30 cellular contexts compared by ENCODE assay signal in genomic region chr1:203121186-203122015, GRCh38. TPM values are rescaled to one million over a fixed set of nuclear protein-coding genes. Genes with fewer than 3 reads are reported as not detected.
A peak's percentile ranks its signal among the peaks of the same experiment; 100 is the strongest.
DNase-seq lines count a peak whose midpoint lies in the region; ATAC-seq, FAIRE-seq and TF ChIP-seq lines count a peak whose summit lies in the region.
"Had no signal": no experiment of that assay in that cellular context is flagged by ENCODE, and none has a peak within 500 bp of the region (broad histone marks: within the 10 kb centered on the region; RNA-seq: fewer than 3 reads in every experiment).

No MANE protein-coding gene starts in this region.

- no peak for TF ChIP-seq CTCF in activated CD8-positive, alpha-beta T cell treated with anti-CD3 and anti-CD28 coated beads for 36 hours (IDR thresholded peaks at IDR 0.05)
- TF ChIP-seq CTCF in K562 (IDR thresholded peaks at IDR 0.05 in 2 of 3, conservative IDR thresholded peaks at IDR 0.05 in 1 of 3; ENCODE audit: insufficient read depth in 2 of 3, low read depth in 1 of 3, low read length in 3 of 3) = no peak
- TF ChIP-seq CTCF in osteocyte (IDR thresholded peaks at IDR 0.05) = no peak

- H3K4me1 ChIP-seq in K562 (replicated peaks in 1 of 2; ENCODE audit: control insufficient read depth in 2 of 2, insufficient read depth in 2 of 2, low read length in 2 of 2) = peaks cover 0 to 5% of the 10 kb centered on the region in 2 experiments; a peak in 1 of 5 replicates

- DNase-seq in activated CD8-positive, alpha-beta T cell treated with anti-CD3 and anti-CD28 coated beads, Interleukin-2, amount 10 ng/mL, durations not matched to agents 7 days and 5 days = no peak
- no peak for DNase-seq in activated CD8-positive, alpha-beta T cell treated with anti-CD3 and anti-CD28 coated beads for 36 hours
- peak; percentile 72 for DNase-seq in MV-4-11 (lab: John Stamatoyannopoulos, UW)
- DNase-seq in K562 (ENCODE audit: extremely low read depth in 1 of 4, low spot score in 3 of 4) = no peak
- peak; percentile 69 for DNase-seq in osteocyte (ENCODE audit: extremely low spot score, unreplicated experiment)
- DNase-seq: activated B cell treated with CpG ODN at 0.5 μM for 24 hours; BE2C; IMR-90; left colon; midbrain; MM.1S; NCI-H1694 treated with DMSO at 0.1 percent for 48 hours; PC-3; psoas muscle; SHP77 treated with DMSO at 0.1 percent for 48 hours; small intestine; stimulated activated CD4-positive, alpha-beta T cell treated with anti-CD3 and anti-CD28 coated beads, Interleukin-4, amount 100 ng/mL, for 4 hours had no signal

- POLR2A ChIA-PET in activated CD8-positive, alpha-beta T cell treated with anti-CD3 and anti-CD28 coated beads, Interleukin-2, amount 10 ng/mL, durations not matched to agents 7 days and 5 days (lab: Charles Lee) = interaction anchor here (0.7 to 1.1 kb wide), 2 partner anchors 9 to 730 kb away, joined by 3 to 4 read pairs; no protein-coding TSS in a partner anchor
- POLR2A ChIA-PET in activated CD8-positive, alpha-beta T cell treated with anti-CD3 and anti-CD28 coated beads for 36 hours (lab: Charles Lee) = no interaction called here
- POLR2A ChIA-PET in K562 (lab: Yijun Ruan, JAX) = interaction anchor here (0.5 to 0.7 kb wide), 3 partner anchors 12 to 372 kb away, joined by 3 to 4 read pairs (median 3); no protein-coding TSS in a partner anchor

- H3K9ac ChIP-seq in K562 (ENCODE audit: insufficient read depth in 1 of 2, low read depth in 2 of 2, low read length in 2 of 2) = 0 out of 4 replicates have a peak overlapping the region, but pooled peaks of 1 of the 2 experiments have one; percentile 2
- H3K9ac ChIP-seq: neural progenitor cell had no signal

- intact Hi-C loops in activated CD8-positive, alpha-beta T cell treated with anti-CD3 and anti-CD28 coated beads for 36 hours (cut with micrococcal nuclease) = no loop called here
- intact Hi-C loops in K562 (cut with micrococcal nuclease) = no loop called here

- H3K79me2 ChIP-seq in K562 (ENCODE audit: control insufficient read depth, insufficient read depth, low read length) = no peaks in the 10 kb centered on the region

- H3K27ac Mint-ChIP-seq in activated CD8-positive, alpha-beta T cell treated with anti-CD3 and anti-CD28 coated beads, Interleukin-2, amount 10 ng/mL, durations not matched to agents 7 days and 5 days = no peak overlapping the region
- no peak overlapping the region for H3K27ac Mint-ChIP-seq in activated CD8-positive, alpha-beta T cell treated with anti-CD3 and anti-CD28 coated beads for 36 hours
- no peak overlapping the region for H3K27ac Mint-ChIP-seq in osteocyte (ENCODE audit: unreplicated experiment)
- H3K27ac Mint-ChIP-seq: activated B cell treated with CpG ODN at 0.5 μM for 24 hours; activated naive CD8-positive, alpha-beta T cell; activated T-helper 1 cell treated with anti-CD3 and anti-CD28 coated beads, Interleukin-12 subunit alpha, Interleukin-12 subunit beta, Interleukin-2, Interleukin-4 antibody, amounts not matched to agents 30 ng/mL and 10 ng/mL and 1 ng/mL, durations not matched to agents 14 hours and 24 hours and 36 hours; neural progenitor cell; T-helper 1 cell treated with Interleukin-12 subunit alpha and Interleukin-12 subunit beta and Interleukin-4 antibody, amounts not matched to agents 30 μg/mL and 1 μg/mL, for 36 hours had no signal

- H3K27me3 ChIP-seq in K562 (ENCODE audit: control insufficient read depth in 2 of 2, insufficient read depth in 2 of 2, low read length in 2 of 2) = peaks cover 3 to 61% of the 10 kb centered on the region in 2 experiments; a peak in 3 of 5 replicates
- H3K27me3 ChIP-seq: BE2C had no signal

- no peaks in the 10 kb centered on the region for H3K36me3 Mint-ChIP-seq in activated CD8-positive, alpha-beta T cell treated with anti-CD3 and anti-CD28 coated beads, Interleukin-2, amount 10 ng/mL, durations not matched to agents 7 days and 5 days (ENCODE audit: low read depth)
- H3K36me3 Mint-ChIP-seq in activated CD8-positive, alpha-beta T cell treated with anti-CD3 and anti-CD28 coated beads for 36 hours (ENCODE audit: low read depth) = no peaks in the 10 kb centered on the region
- no peaks in the 10 kb centered on the region for H3K36me3 Mint-ChIP-seq in osteocyte (ENCODE audit: unreplicated experiment)
- H3K36me3 Mint-ChIP-seq: activated naive CD8-positive, alpha-beta T cell; neural progenitor cell had no signal

- no peak for TF ChIP-seq EP300 in K562 (IDR thresholded peaks at IDR 0.05; ENCODE audit: low read length)

- no peaks in the 10 kb centered on the region for H3K9me1 ChIP-seq in K562 (ENCODE audit: control insufficient read depth, insufficient read depth, low read length)

- no TSS peak for BruUV-seq in K562 (replicated peaks; lab: Mats Ljungman, UMichigan)

- H3K9me3 ChIP-seq in K562 (replicated peaks; ENCODE audit: control insufficient read depth, insufficient read depth, low read depth, low read length) = no peaks in the 10 kb centered on the region
- H3K9me3 ChIP-seq: BE2C, psoas muscle had no signal

- no peaks in the 10 kb centered on the region for H3K36me3 ChIP-seq in K562 (ENCODE audit: control insufficient read depth, insufficient read depth, low read length)
- H3K36me3 ChIP-seq: BE2C, neural progenitor cell had no signal

- TF ChIP-seq RAD21 in K562 (CRISPR knock-in tag; conservative IDR thresholded peaks at IDR 0.05 in 1 of 2, IDR thresholded peaks at IDR 0.05 in 1 of 2) = no peak

- in situ Hi-C loops in K562 (cut with MboI) = no loop called here

- TF ChIP-seq POLR2A in K562 (conservative IDR thresholded peaks at IDR 0.05) = no peak

- H3K9me3 Mint-ChIP-seq in activated CD8-positive, alpha-beta T cell treated with anti-CD3 and anti-CD28 coated beads, Interleukin-2, amount 10 ng/mL, durations not matched to agents 7 days and 5 days (ENCODE audit: insufficient read depth) = no peaks in the 10 kb centered on the region
- no peaks in the 10 kb centered on the region for H3K9me3 Mint-ChIP-seq in activated CD8-positive, alpha-beta T cell treated with anti-CD3 and anti-CD28 coated beads for 36 hours
- no peaks in the 10 kb centered on the region for H3K9me3 Mint-ChIP-seq in osteocyte (ENCODE audit: unreplicated experiment)
- H3K9me3 Mint-ChIP-seq: activated B cell treated with CpG ODN at 0.5 μM for 24 hours; activated T-helper 1 cell treated with anti-CD3 and anti-CD28 coated beads, Interleukin-12 subunit alpha, Interleukin-12 subunit beta, Interleukin-2, Interleukin-4 antibody, amounts not matched to agents 30 ng/mL and 10 ng/mL and 1 ng/mL, durations not matched to agents 14 hours and 24 hours and 36 hours; neural progenitor cell; T-helper 1 cell treated with Interleukin-12 subunit alpha and Interleukin-12 subunit beta and Interleukin-4 antibody, amounts not matched to agents 30 μg/mL and 1 μg/mL, for 36 hours had no signal

- peak; percentile 23 for ATAC-seq in activated CD8-positive, alpha-beta T cell treated with anti-CD3 and anti-CD28 coated beads, Interleukin-2, amount 10 ng/mL, durations not matched to agents 7 days and 5 days
- no peak for ATAC-seq in activated CD8-positive, alpha-beta T cell treated with anti-CD3 and anti-CD28 coated beads for 36 hours
- ATAC-seq in K562 = no peak
- no peak for ATAC-seq in GM21526 (IDR thresholded peaks at IDR 0.05; ENCODE audit: low FRiP score, unreplicated experiment)
- no peak for ATAC-seq in HG02623 (IDR thresholded peaks at IDR 0.05; ENCODE audit: unreplicated experiment)
- no peak for ATAC-seq in GM18873 (IDR thresholded peaks at IDR 0.05; ENCODE audit: low FRiP score, unreplicated experiment)
- ATAC-seq: left colon, PC-3, psoas muscle had no signal

- H2AFZ ChIP-seq in K562 (ENCODE audit: low read depth, low read length) = no peak overlapping the region
- H2AFZ ChIP-seq: neural progenitor cell had no signal

- WGBS in K562 (ENCODE audit: insufficient coverage, low coverage, missing lambda C conversion rate) = 0% methylated on average over 11 of the region's 11 CpGs

- CTCF ChIA-PET in activated CD8-positive, alpha-beta T cell treated with anti-CD3 and anti-CD28 coated beads, Interleukin-2, amount 10 ng/mL, durations not matched to agents 7 days and 5 days (lab: Charles Lee) = interaction anchor here (0.8 to 1.2 kb wide), 3 partner anchors 51 to 147 kb away, joined by 3 to 6 read pairs (median 4); no protein-coding TSS in a partner anchor
- CTCF ChIA-PET in activated CD8-positive, alpha-beta T cell treated with anti-CD3 and anti-CD28 coated beads for 36 hours (lab: Charles Lee) = interaction anchor here (0.8 to 1.7 kb wide), 4 partner anchors 51 to 146 kb away, joined by 3 to 7 read pairs (median 4); no protein-coding TSS in a partner anchor
- CTCF ChIA-PET in K562 (lab: Yijun Ruan, JAX; ENCODE audit: low intra/inter-chr PET ratio) = no interaction called here

- no peak for FAIRE-seq in K562 (lab: Jason Lieb, UNC)
- FAIRE-seq: small intestine had no signal

- H4K20me1 ChIP-seq in K562 (replicated peaks; ENCODE audit: control insufficient read depth, insufficient read depth, low read length) = peaks cover 11% of the 10 kb centered on the region

- no peak overlapping the region for H3K4me2 ChIP-seq in K562 (ENCODE audit: insufficient read depth, low read length)
- H3K4me2 ChIP-seq: neural progenitor cell had no signal

- no peak overlapping the region for H3K27ac ChIP-seq in K562 (ENCODE audit: extremely low read depth, low read depth, low read length)
- H3K27ac ChIP-seq: HL-60, neural progenitor cell, psoas muscle had no signal

- no peak overlapping the region for H3K4me3 ChIP-seq in K562
- H3K4me3 ChIP-seq: neural progenitor cell, psoas muscle had no signal

- peaks cover 16% of the 10 kb centered on the region for H3K4me1 Mint-ChIP-seq in activated CD8-positive, alpha-beta T cell treated with anti-CD3 and anti-CD28 coated beads, Interleukin-2, amount 10 ng/mL, durations not matched to agents 7 days and 5 days (ENCODE audit: low read depth)
- no peaks in the 10 kb centered on the region for H3K4me1 Mint-ChIP-seq in activated CD8-positive, alpha-beta T cell treated with anti-CD3 and anti-CD28 coated beads for 36 hours (ENCODE audit: low read depth)
- no peaks in the 10 kb centered on the region for H3K4me1 Mint-ChIP-seq in osteocyte (ENCODE audit: unreplicated experiment)

- no peak overlapping the region for H3K4me3 Mint-ChIP-seq in activated CD8-positive, alpha-beta T cell treated with anti-CD3 and anti-CD28 coated beads, Interleukin-2, amount 10 ng/mL, durations not matched to agents 7 days and 5 days
- no peak overlapping the region for H3K4me3 Mint-ChIP-seq in activated CD8-positive, alpha-beta T cell treated with anti-CD3 and anti-CD28 coated beads for 36 hours
- no peak overlapping the region for H3K4me3 Mint-ChIP-seq in osteocyte (ENCODE audit: unreplicated experiment)
- H3K4me3 Mint-ChIP-seq: activated B cell treated with CpG ODN at 0.5 μM for 24 hours; activated naive CD8-positive, alpha-beta T cell; activated T-helper 1 cell treated with anti-CD3 and anti-CD28 coated beads, Interleukin-12 subunit alpha, Interleukin-12 subunit beta, Interleukin-2, Interleukin-4 antibody, amounts not matched to agents 30 ng/mL and 10 ng/mL and 1 ng/mL, durations not matched to agents 14 hours and 24 hours and 36 hours; neural progenitor cell; T-helper 1 cell treated with Interleukin-12 subunit alpha and Interleukin-12 subunit beta and Interleukin-4 antibody, amounts not matched to agents 30 μg/mL and 1 μg/mL, for 36 hours had no signal

- H3K27me3 Mint-ChIP-seq in activated CD8-positive, alpha-beta T cell treated with anti-CD3 and anti-CD28 coated beads, Interleukin-2, amount 10 ng/mL, durations not matched to agents 7 days and 5 days (ENCODE audit: low read depth) = peaks cover 57% of the 10 kb centered on the region
- H3K27me3 Mint-ChIP-seq in activated CD8-positive, alpha-beta T cell treated with anti-CD3 and anti-CD28 coated beads for 36 hours = peaks cover 41% of the 10 kb centered on the region
- peaks cover 91% of the 10 kb centered on the region for H3K27me3 Mint-ChIP-seq in osteocyte (ENCODE audit: unreplicated experiment)

RNA-seq across cellular contexts. Expression of gene ADORA1, which starts 6.1 kb away (rescaled TPM):
- not detected for total RNA-seq in activated CD8-positive, alpha-beta T cell treated with anti-CD3 and anti-CD28 coated beads, Interleukin-2, amount 10 ng/mL, durations not matched to agents 7 days and 5 days
- not detected for total RNA-seq in activated CD8-positive, alpha-beta T cell treated with anti-CD3 and anti-CD28 coated beads for 36 hours
- not detected in 2 replicates for total RNA-seq in K562 (2011; cell fraction: chromatin; rRNA removed; ENCODE audit: low replicate concordance)
- not detected in 2 replicates for total RNA-seq in K562 (2011; cell fraction: nucleolus; rRNA removed)
- not detected in 2 replicates for total RNA-seq in K562 (2011; cell fraction: nucleoplasm; rRNA removed)
- not detected in 2 replicates for total RNA-seq in K562 (2014; rRNA removed)
- not detected in 2 replicates for total RNA-seq in K562 (2014; rRNA removed; fragmentation: Illumina TruSeq; extraction: Trizol)
- total RNA-seq in K562 (2015; rRNA removed; fragmentation: Illumina TruSeq; extraction: Trizol) = not detected in 2 replicates
- total RNA-seq in K562 (2021) = not detected in 2 replicates
- not detected in 2 replicates for polyA plus RNA-seq in K562 (2011; rRNA removed)
- polyA plus RNA-seq in K562 (2011; cell fraction: cytosol; rRNA removed) = not detected in 2 replicates
- polyA plus RNA-seq in K562 (2011; cell fraction: nucleus; rRNA removed) = not detected in 2 replicates
- polyA plus RNA-seq in K562 (2012) = 0.12 TPM in 1 of 2 replicates, not detected in the other
- polyA plus RNA-seq in K562 (2014; fragmentation: Illumina TruSeq; extraction: Trizol) = not detected in 2 replicates
- polyA plus RNA-seq in K562 (2014; fragmentation: Nextera tagmentation; extraction: Ambion mirVana) = not detected
- polyA plus RNA-seq in K562 (2014; rRNA removed) = not detected in 2 replicates
- polyA minus RNA-seq in K562 (2011; rRNA and poly(A)+ RNA removed) = not detected in 2 replicates
- not detected in 2 replicates for polyA minus RNA-seq in K562 (2011; cell fraction: cytosol; rRNA and poly(A)+ RNA removed)
- not detected in 2 replicates for polyA minus RNA-seq in K562 (2011; cell fraction: nucleus; rRNA and poly(A)+ RNA removed)
- total RNA-seq in osteocyte = 0.21 and 0.26 TPM in 2 replicates
- total RNA-seq: activated B cell treated with CpG ODN at 0.5 μM for 24 hours; activated CD8-positive, alpha-beta memory T cell treated with anti-CD3 and anti-CD28 coated beads for 36 hours; activated T-helper 1 cell treated with anti-CD3 and anti-CD28 coated beads, Interleukin-12 subunit alpha, Interleukin-12 subunit beta, Interleukin-2, Interleukin-4 antibody, amounts not matched to agents 30 ng/mL and 10 ng/mL and 1 ng/mL, durations not matched to agents 14 hours and 24 hours and 36 hours; glomerular endothelial cell had no signal

RNA-seq across cellular contexts. Expression of gene MYOG, which starts 35.6 kb away (rescaled TPM):
- total RNA-seq in activated CD8-positive, alpha-beta T cell treated with anti-CD3 and anti-CD28 coated beads, Interleukin-2, amount 10 ng/mL, durations not matched to agents 7 days and 5 days = not detected
- not detected for total RNA-seq in activated CD8-positive, alpha-beta T cell treated with anti-CD3 and anti-CD28 coated beads for 36 hours
- total RNA-seq in K562 (2011; cell fraction: chromatin; rRNA removed; ENCODE audit: low replicate concordance) = not detected in 2 replicates
- total RNA-seq in K562 (2011; cell fraction: nucleolus; rRNA removed) = not detected in 2 replicates
- total RNA-seq in K562 (2011; cell fraction: nucleoplasm; rRNA removed) = not detected in 2 replicates
- total RNA-seq in K562 (2014; rRNA removed) = not detected in 2 replicates
- not detected in 2 replicates for total RNA-seq in K562 (2014; rRNA removed; fragmentation: Illumina TruSeq; extraction: Trizol)
- not detected in 2 replicates for total RNA-seq in K562 (2015; rRNA removed; fragmentation: Illumina TruSeq; extraction: Trizol)
- total RNA-seq in K562 (2021) = not detected in 2 replicates
- polyA plus RNA-seq in K562 (2011; rRNA removed) = not detected in 2 replicates
- polyA plus RNA-seq in K562 (2011; cell fraction: cytosol; rRNA removed) = not detected in 2 replicates
- not detected in 2 replicates for polyA plus RNA-seq in K562 (2011; cell fraction: nucleus; rRNA removed)
- not detected in 2 replicates for polyA plus RNA-seq in K562 (2012)
- not detected in 2 replicates for polyA plus RNA-seq in K562 (2014; fragmentation: Illumina TruSeq; extraction: Trizol)
- not detected for polyA plus RNA-seq in K562 (2014; fragmentation: Nextera tagmentation; extraction: Ambion mirVana)
- polyA plus RNA-seq in K562 (2014; rRNA removed) = not detected in 2 replicates
- polyA minus RNA-seq in K562 (2011; rRNA and poly(A)+ RNA removed) = not detected in 2 replicates
- not detected in 2 replicates for polyA minus RNA-seq in K562 (2011; cell fraction: cytosol; rRNA and poly(A)+ RNA removed)
- polyA minus RNA-seq in K562 (2011; cell fraction: nucleus; rRNA and poly(A)+ RNA removed) = not detected in 2 replicates
- total RNA-seq in osteocyte = not detected in 2 replicates
- total RNA-seq: A172; activated B cell treated with CpG ODN at 0.5 μM for 24 hours; activated CD8-positive, alpha-beta memory T cell treated with anti-CD3 and anti-CD28 coated beads for 36 hours; activated T-helper 1 cell treated with anti-CD3 and anti-CD28 coated beads, Interleukin-12 subunit alpha, Interleukin-12 subunit beta, Interleukin-2, Interleukin-4 antibody, amounts not matched to agents 30 ng/mL and 10 ng/mL and 1 ng/mL, durations not matched to agents 14 hours and 24 hours and 36 hours; fibroblast of lung; glomerular endothelial cell; IMR-90; left colon; PC-3; ureter had no signal
- polyA plus RNA-seq: fibroblast of lung, IMR-90, small intestine had no signal

RNA-seq across cellular contexts. Expression of gene MYBPH, which starts 54.2 kb away (rescaled TPM):
- not detected for total RNA-seq in activated CD8-positive, alpha-beta T cell treated with anti-CD3 and anti-CD28 coated beads, Interleukin-2, amount 10 ng/mL, durations not matched to agents 7 days and 5 days
- not detected for total RNA-seq in activated CD8-positive, alpha-beta T cell treated with anti-CD3 and anti-CD28 coated beads for 36 hours
- total RNA-seq in K562 (2011; cell fraction: chromatin; rRNA removed; ENCODE audit: low replicate concordance) = not detected in 2 replicates
- not detected in 2 replicates for total RNA-seq in K562 (2011; cell fraction: nucleolus; rRNA removed)
- not detected in 2 replicates for total RNA-seq in K562 (2011; cell fraction: nucleoplasm; rRNA removed)
- not detected in 2 replicates for total RNA-seq in K562 (2014; rRNA removed)
- not detected in 2 replicates for total RNA-seq in K562 (2014; rRNA removed; fragmentation: Illumina TruSeq; extraction: Trizol)
- total RNA-seq in K562 (2015; rRNA removed; fragmentation: Illumina TruSeq; extraction: Trizol) = not detected in 2 replicates
- not detected in 2 replicates for total RNA-seq in K562 (2021)
- not detected in 2 replicates for polyA plus RNA-seq in K562 (2011; rRNA removed)
- not detected in 2 replicates for polyA plus RNA-seq in K562 (2011; cell fraction: cytosol; rRNA removed)
- not detected in 2 replicates for polyA plus RNA-seq in K562 (2011; cell fraction: nucleus; rRNA removed)
- not detected in 2 replicates for polyA plus RNA-seq in K562 (2012)
- not detected in 2 replicates for polyA plus RNA-seq in K562 (2014; fragmentation: Illumina TruSeq; extraction: Trizol)
- not detected for polyA plus RNA-seq in K562 (2014; fragmentation: Nextera tagmentation; extraction: Ambion mirVana)
- polyA plus RNA-seq in K562 (2014; rRNA removed) = 0.13 TPM in 1 of 2 replicates, not detected in the other
- not detected in 2 replicates for polyA minus RNA-seq in K562 (2011; rRNA and poly(A)+ RNA removed)
- not detected in 2 replicates for polyA minus RNA-seq in K562 (2011; cell fraction: cytosol; rRNA and poly(A)+ RNA removed)
- not detected in 2 replicates for polyA minus RNA-seq in K562 (2011; cell fraction: nucleus; rRNA and poly(A)+ RNA removed)
- not detected in 2 replicates for total RNA-seq in osteocyte
- total RNA-seq: activated B cell treated with CpG ODN at 0.5 μM for 24 hours; activated CD8-positive, alpha-beta memory T cell treated with anti-CD3 and anti-CD28 coated beads for 36 hours; activated T-helper 1 cell treated with anti-CD3 and anti-CD28 coated beads, Interleukin-12 subunit alpha, Interleukin-12 subunit beta, Interleukin-2, Interleukin-4 antibody, amounts not matched to agents 30 ng/mL and 10 ng/mL and 1 ng/mL, durations not matched to agents 14 hours and 24 hours and 36 hours; glomerular endothelial cell; IMR-90; left colon; PC-3; ureter had no signal
- polyA plus RNA-seq: IMR-90, small intestine had no signal

Comparison
In these comparisons a context has a peak if more than half of its experiments do, and no peak if none do; other contexts are left out.
1. DNase-seq: peak in MV-4-11 (single experiment) and osteocyte (single experiment); none in activated CD8-positive, alpha-beta T cell treated with anti-CD3 and anti-CD28 coated beads, Interleukin-2, amount 10 ng/mL, durations not matched to agents 7 days and 5 days (single experiment), activated CD8-positive, alpha-beta T cell treated with anti-CD3 and anti-CD28 coated beads for 36 hours (single experiment) and K562 (0 of 4).